ENCODE assay signal across 9 cellular contexts in the genomic region with DNA sequence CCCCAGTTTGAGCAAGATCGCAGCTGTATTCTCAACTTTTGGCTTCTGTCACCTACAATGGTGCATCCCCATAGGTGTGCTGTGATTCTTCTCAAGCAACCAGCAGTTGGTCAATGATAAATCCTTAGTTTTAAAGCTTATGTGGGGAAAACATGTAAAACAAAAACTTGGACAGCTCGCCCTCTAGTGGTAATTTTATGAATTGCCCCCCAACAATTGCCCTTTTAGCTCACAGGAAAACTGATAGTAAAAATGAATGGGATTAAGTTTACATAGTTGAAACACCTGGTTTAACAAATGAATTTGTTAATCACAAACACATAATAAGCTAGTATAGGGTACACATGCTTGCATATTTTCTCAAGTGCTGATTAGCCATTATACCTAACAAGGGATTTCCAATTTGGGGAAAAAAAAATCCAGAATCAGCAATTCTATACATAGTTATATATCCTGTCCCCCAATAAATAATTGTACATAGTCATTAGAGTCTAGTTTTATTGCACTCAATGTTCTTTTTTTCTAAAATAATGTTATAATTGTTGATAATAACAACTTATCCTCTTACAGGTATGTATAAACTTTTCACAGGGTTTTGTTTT. TPM values are rescaled to one million over a fixed set of nuclear protein-coding genes. Genes with fewer than 3 reads are reported as not detected.
DNase-seq lines count a peak whose midpoint lies in the region; ATAC-seq, FAIRE-seq and TF ChIP-seq lines count a peak whose summit lies in the region.
"Had no signal": no experiment of that assay in that cellular context is flagged by ENCODE, and none has a peak within 500 bp of the region (broad histone marks: within the 10 kb centered on the region; RNA-seq: fewer than 3 reads in every experiment).

No MANE protein-coding gene starts in this region.

- no peak overlapping the region for H3K4me3 ChIP-seq in fibroblast of villous mesenchyme (ENCODE audit: low read depth, low read length)
- no peak overlapping the region for H3K4me3 ChIP-seq in retinal pigment epithelial cell (ENCODE audit: low read length)
- H3K4me3 ChIP-seq: SJCRH30 had no signal

- ATAC-seq in HG02610 (IDR thresholded peaks at IDR 0.05; ENCODE audit: unreplicated experiment), result no peak

- TF ChIP-seq POLR2A in GM12892 (IDR thresholded peaks at IDR 0.05; ENCODE audit: low read depth, low read length), result no peak

- FAIRE-seq in GM12892 (lab: Jason Lieb, UNC), result peak; percentile 57

- DNase-seq in CD1c-positive myeloid dendritic cell (ENCODE audit: extremely low spot score) (peak; percentile 2), GM12892 (ENCODE audit: insufficient read length) (no peak), RKO (ENCODE audit: low spot score) (peak; percentile 29), fibroblast of villous mesenchyme (ENCODE audit: low read depth) (peak; percentile 32), retinal pigment epithelial cell (ENCODE audit: low read depth) (no peak), DMS79 treated with DMSO at 0.1 percent for 48 hours (lab: John Stamatoyannopoulos, UW) (no peak), NCI-H1092 (lab: John Stamatoyannopoulos, UW) (no peak)

- TF ChIP-seq CTCF in fibroblast of villous mesenchyme (IDR thresholded peaks at IDR 0.05; ENCODE audit: insufficient read depth, low read depth, low read length) (peak; percentile 65), retinal pigment epithelial cell (conservative IDR thresholded peaks at IDR 0.05; ENCODE audit: low read depth, low read length) (peak; percentile 78)

RNA-seq across cellular contexts. Expression of a gene that starts 30.1 kb away (rescaled TPM):
- polyA plus RNA-seq in GM12892 (2012; ENCODE audit: missing spikeins), result not detected
- not detected in 2 replicates for total RNA-seq in fibroblast of villous mesenchyme
- total RNA-seq: SJCRH30 had no signal

Comparison
In these comparisons a context has a peak if more than half of its experiments do, and no peak if none do; other contexts are left out.
1. DNase-seq: peak in CD1c-positive myeloid dendritic cell (single experiment), RKO (single experiment) and fibroblast of villous mesenchyme (single experiment); none in GM12892 (single experiment), retinal pigment epithelial cell (single experiment), DMS79 treated with DMSO at 0.1 percent for 48 hours (single experiment) and NCI-H1092 (single experiment).